In the genomic region with DNA sequence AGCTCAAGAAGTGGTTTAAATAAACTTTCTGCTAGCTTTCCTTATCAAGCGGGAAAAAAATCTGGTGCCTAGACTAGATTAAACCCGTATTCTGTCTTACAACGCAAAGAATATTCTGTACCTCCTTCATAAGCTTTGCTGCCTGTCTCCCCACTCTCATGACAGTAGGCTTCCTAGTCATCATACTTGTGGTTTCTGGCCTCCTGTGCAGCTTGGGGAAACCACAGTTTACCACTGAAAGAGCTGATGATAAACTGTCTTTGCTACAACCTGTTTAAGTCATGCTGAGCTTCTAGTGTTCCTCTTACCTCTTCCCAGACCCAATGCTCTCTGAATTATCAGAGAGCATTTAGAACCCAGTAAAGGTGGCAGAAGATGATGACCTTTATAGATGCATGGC, we compare ENCODE assay signal across 8 cellular contexts. TPM values are rescaled to one million over a fixed set of nuclear protein-coding genes. Genes with fewer than 3 reads are reported as not detected.
DNase-seq lines count a peak whose midpoint lies in the region; ATAC-seq and TF ChIP-seq lines count a peak whose summit lies in the region.

No MANE protein-coding gene starts in this region.

- no peaks in the 10 kb centered on the region for H3K27me3 ChIP-seq in Karpas-422 (ENCODE audit: low read length)

- ATAC-seq in GM19455 (IDR thresholded peaks at IDR 0.05; ENCODE audit: unreplicated experiment), result peak; percentile 69
- ATAC-seq in HG03521 (IDR thresholded peaks at IDR 0.05; ENCODE audit: unreplicated experiment), result peak; percentile 75

- peak overlapping the region; percentile 53 for H3K27ac Mint-ChIP-seq in activated naive CD4-positive, alpha-beta T cell treated with anti-CD3 and anti-CD28 coated beads for 36 hours
- H3K27ac Mint-ChIP-seq in Calu3 (ENCODE audit: unreplicated experiment), result no peak overlapping the region

- TF ChIP-seq CTCF in AG09309 (IDR thresholded peaks at IDR 0.05; ENCODE audit: control insufficient read depth, insufficient read depth, low read depth, low read length, missing control alignments) (no peak), Calu3 (IDR thresholded peaks at IDR 0.05; ENCODE audit: unreplicated experiment) (no peak)

- intact Hi-C loops in activated naive CD4-positive, alpha-beta T cell treated with anti-CD3 and anti-CD28 coated beads for 36 hours (cut with micrococcal nuclease), result loop anchor here (1.0 to 2.0 kb wide), 3 partner anchors 267 to 395 kb away; no protein-coding TSS in a partner anchor
- intact Hi-C loops in Calu3 (cut with micrococcal nuclease; ENCODE audit: unreplicated experiment), result no loop called here

- CTCF ChIA-PET in activated naive CD4-positive, alpha-beta T cell treated with anti-CD3 and anti-CD28 coated beads for 36 hours (lab: Charles Lee), result interaction anchor here (0.6 to 1.4 kb wide), 7 partner anchors 11 to 154 kb away, joined by 3 to 24 read pairs (median 3); no protein-coding TSS in a partner anchor
- CTCF ChIA-PET in Calu3 (lab: Charles Lee), result interaction anchor here (0.6 to 1.8 kb wide), 3 partner anchors 14 to 149 kb away, joined by 3 to 4 read pairs (median 3); no protein-coding TSS in a partner anchor

- H3K4me3 ChIP-seq in AG09309 (ENCODE audit: control insufficient read depth, low read depth, low read length) (no peak overlapping the region), Karpas-422 (ENCODE audit: low read length) (no peak overlapping the region)

- DNase-seq in AG09309 (ENCODE audit: low read depth) (peak; percentile 52), NCI-H526 treated with DMSO at 0.1 percent for 48 hours (lab: John Stamatoyannopoulos, UW) (no peak), Karpas-422 (no peak), Calu3 (no peak)
- peak; percentile 83 for DNase-seq in activated naive CD4-positive, alpha-beta T cell treated with anti-CD3 and anti-CD28 coated beads for 36 hours
- DNase-seq in stimulated activated CD4-positive, alpha-beta T cell treated with anti-CD3 and anti-CD28 coated beads, Interleukin-1b, Interleukin-23, amount 100 ng/mL, for 48 hours, result peak; percentile 59

- peaks cover 3% of the 10 kb centered on the region for H3K36me3 Mint-ChIP-seq in activated naive CD4-positive, alpha-beta T cell treated with anti-CD3 and anti-CD28 coated beads for 36 hours (ENCODE audit: low read depth)
- H3K36me3 Mint-ChIP-seq in Calu3 (ENCODE audit: insufficient read depth, unreplicated experiment), result peaks cover 21% of the 10 kb centered on the region

- H2AFZ ChIP-seq in Karpas-422 (ENCODE audit: low read length), result no peak overlapping the region

- H3K9me3 ChIP-seq in Karpas-422 (ENCODE audit: low read length), result no peaks in the 10 kb centered on the region

- H3K27me3 Mint-ChIP-seq in activated naive CD4-positive, alpha-beta T cell treated with anti-CD3 and anti-CD28 coated beads for 36 hours (ENCODE audit: low read depth), result no peaks in the 10 kb centered on the region
- H3K27me3 Mint-ChIP-seq in Calu3 (ENCODE audit: unreplicated experiment), result no peaks in the 10 kb centered on the region

- H3K4me2 ChIP-seq in Karpas-422 (ENCODE audit: low read depth, low read length, poor library complexity, severe bottlenecking), result no peak overlapping the region

- no peaks in the 10 kb centered on the region for H3K79me2 ChIP-seq in Karpas-422 (ENCODE audit: low read length)

- peaks cover 35% of the 10 kb centered on the region for H3K4me1 Mint-ChIP-seq in activated naive CD4-positive, alpha-beta T cell treated with anti-CD3 and anti-CD28 coated beads for 36 hours (ENCODE audit: low read depth)
- H3K4me1 Mint-ChIP-seq in Calu3 (ENCODE audit: low read depth, unreplicated experiment), result no peaks in the 10 kb centered on the region

- H3K4me3 Mint-ChIP-seq in activated naive CD4-positive, alpha-beta T cell treated with anti-CD3 and anti-CD28 coated beads for 36 hours, result no peak overlapping the region
- H3K4me3 Mint-ChIP-seq in Calu3 (ENCODE audit: low read depth, unreplicated experiment), result no peak overlapping the region

- no peaks in the 10 kb centered on the region for H3K36me3 ChIP-seq in Karpas-422 (ENCODE audit: insufficient read depth, low read length)

- no peaks in the 10 kb centered on the region for H3K4me1 ChIP-seq in Karpas-422 (ENCODE audit: low read length)

- H3K27ac ChIP-seq in Karpas-422 (ENCODE audit: low read length), result no peak overlapping the region

- no peaks in the 10 kb centered on the region for H3K9me2 ChIP-seq in Karpas-422 (replicated peaks; ENCODE audit: insufficient read depth, low read length)

- no TSS peak for BruUV-seq in Calu3 (replicated peaks; lab: Mats Ljungman, UMichigan)

- no peak overlapping the region for H3K9ac ChIP-seq in Karpas-422 (ENCODE audit: low read length)

- H4K20me1 ChIP-seq in Karpas-422 (ENCODE audit: insufficient read depth, low read depth, low read length), result no peaks in the 10 kb centered on the region

- H3K9me3 Mint-ChIP-seq in activated naive CD4-positive, alpha-beta T cell treated with anti-CD3 and anti-CD28 coated beads for 36 hours, result no peaks in the 10 kb centered on the region
- H3K9me3 Mint-ChIP-seq in Calu3 (ENCODE audit: low read depth, unreplicated experiment), result no peaks in the 10 kb centered on the region

RNA-seq across cellular contexts. Expression of gene PODXL, which starts 55.0 kb away (rescaled TPM):
- total RNA-seq in activated naive CD4-positive, alpha-beta T cell treated with anti-CD3 and anti-CD28 coated beads for 36 hours, result 1 to 10 TPM in 1 of 2 experiments, under 1 TPM in 1; 0.98 to 1.8 TPM
- total RNA-seq in Karpas-422 (2014; rRNA removed; shearing (Covaris generic); ENCODE audit: low replicate concordance), result 1.5 and 3.4 TPM in 2 replicates
- total RNA-seq in Calu3 (2022), result 15.5 and 24.7 TPM in 2 replicates

Comparison
In these comparisons a context has a peak if more than half of its experiments do, and no peak if none do; other contexts are left out.
1. DNase-seq: peak in AG09309 (single experiment), activated naive CD4-positive, alpha-beta T cell treated with anti-CD3 and anti-CD28 coated beads for 36 hours (single experiment) and stimulated activated CD4-positive, alpha-beta T cell treated with anti-CD3 and anti-CD28 coated beads, Interleukin-1b, Interleukin-23, amount 100 ng/mL, for 48 hours (single experiment); none in NCI-H526 treated with DMSO at 0.1 percent for 48 hours (single experiment), Karpas-422 (single experiment) and Calu3 (single experiment).